Comparison of ENCODE assay signal across 34 cellular contexts in the genomic region with DNA sequence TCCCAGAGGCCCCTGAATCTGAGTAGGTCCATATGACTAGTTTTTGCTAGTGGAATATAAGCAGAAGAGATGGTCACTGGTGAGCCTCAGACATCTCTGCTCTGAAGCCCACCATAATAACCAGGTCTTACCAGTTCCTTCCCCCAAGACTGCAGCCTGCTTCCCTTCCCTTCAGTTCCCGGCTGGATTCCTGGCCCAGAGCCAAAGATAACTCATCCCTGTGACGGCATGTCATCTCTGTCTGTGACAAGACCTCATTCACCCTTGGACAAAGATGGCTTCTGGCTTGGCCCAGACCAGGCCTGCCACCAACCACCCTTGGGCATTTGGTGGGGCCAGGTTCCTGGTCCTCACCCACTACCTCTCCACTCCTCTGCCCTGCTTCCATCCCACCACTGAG.
DNase-seq lines count a peak whose midpoint lies in the region; ATAC-seq, FAIRE-seq and TF ChIP-seq lines count a peak whose summit lies in the region.
"Had no signal": no experiment of that assay in that cellular context is flagged by ENCODE, and none has a peak within 500 bp of the region (broad histone marks: within the 10 kb centered on the region; RNA-seq: fewer than 3 reads in every experiment).

No MANE protein-coding gene starts in this region.

- H3K9me3 ChIP-seq in kidney (ENCODE audit: control insufficient read depth in 1 of 2, low read length in 2 of 2) = no peaks in the 10 kb centered on the region
- H3K9me3 ChIP-seq: colonic mucosa had no signal

- peak overlapping the region; percentile 92 for H3K27ac Mint-ChIP-seq in activated naive CD8-positive, alpha-beta T cell treated with anti-CD3 and anti-CD28 coated beads, Interleukin-2, amount 10 ng/mL, durations not matched to agents 7 days and 5 days
- H3K27ac Mint-ChIP-seq in activated naive CD8-positive, alpha-beta T cell treated with anti-CD3 and anti-CD28 coated beads for 36 hours = no peak overlapping the region
- H3K27ac Mint-ChIP-seq in central memory CD8-positive, alpha-beta T cell (ENCODE audit: low read depth) = peak overlapping the region; percentile 52
- peak overlapping the region; percentile 63 to 82 for H3K27ac Mint-ChIP-seq in natural killer cell treated with Interleukin-12 subunit alpha and Interleukin-12 subunit beta and Interleukin-15 and Interleukin-18, amount 100 ng/mL, for 72 hours
- H3K27ac Mint-ChIP-seq: activated T-cell treated with anti-CD3 and anti-CD28 coated beads, Interleukin-2, amount 50 U/mL, for 24 hours; CD4-positive, alpha-beta T cell; H9 had no signal

- ATAC-seq in activated naive CD8-positive, alpha-beta T cell treated with anti-CD3 and anti-CD28 coated beads, Interleukin-2, amount 10 ng/mL, durations not matched to agents 7 days and 5 days (ENCODE audit: low read depth) = no peak
- ATAC-seq in central memory CD8-positive, alpha-beta T cell (replicated peaks; ENCODE audit: extremely low read depth, poor library complexity, severe bottlenecking) = no peak
- ATAC-seq in natural killer cell treated with Interleukin-12 subunit alpha and Interleukin-12 subunit beta and Interleukin-15 and Interleukin-18, amount 100 ng/mL, for 72 hours = no peak
- ATAC-seq in GM21423 (IDR thresholded peaks at IDR 0.05; ENCODE audit: unreplicated experiment) = no peak
- ATAC-seq: esophagus mucosa, heart left ventricle had no signal

- FAIRE-seq in kidney (lab: Jason Lieb, UNC) = no peak
- FAIRE-seq: bronchial epithelial cell, GM19239 had no signal

- POLR2A ChIA-PET in activated naive CD8-positive, alpha-beta T cell treated with anti-CD3 and anti-CD28 coated beads, Interleukin-2, amount 10 ng/mL, durations not matched to agents 7 days and 5 days (lab: Charles Lee) = interaction anchor here (0.7 kb wide), 1 partner anchor 9 kb away, joined by 5 read pairs; no protein-coding TSS in a partner anchor

- peaks cover 17% of the 10 kb centered on the region for H3K36me3 Mint-ChIP-seq in activated naive CD8-positive, alpha-beta T cell treated with anti-CD3 and anti-CD28 coated beads, Interleukin-2, amount 10 ng/mL, durations not matched to agents 7 days and 5 days
- H3K36me3 Mint-ChIP-seq in activated naive CD8-positive, alpha-beta T cell treated with anti-CD3 and anti-CD28 coated beads for 36 hours = no peaks in the 10 kb centered on the region
- no peaks in the 10 kb centered on the region for H3K36me3 Mint-ChIP-seq in central memory CD8-positive, alpha-beta T cell (ENCODE audit: insufficient read depth)
- peaks cover 6% of the 10 kb centered on the region for H3K36me3 Mint-ChIP-seq in natural killer cell treated with Interleukin-12 subunit alpha and Interleukin-12 subunit beta and Interleukin-15 and Interleukin-18, amount 100 ng/mL, for 72 hours

- H3K4me1 Mint-ChIP-seq in activated naive CD8-positive, alpha-beta T cell treated with anti-CD3 and anti-CD28 coated beads, Interleukin-2, amount 10 ng/mL, durations not matched to agents 7 days and 5 days = peaks cover 39% of the 10 kb centered on the region
- H3K4me1 Mint-ChIP-seq in activated naive CD8-positive, alpha-beta T cell treated with anti-CD3 and anti-CD28 coated beads for 36 hours = peaks cover 12% of the 10 kb centered on the region
- H3K4me1 Mint-ChIP-seq in central memory CD8-positive, alpha-beta T cell = peaks cover 32% of the 10 kb centered on the region
- peaks cover 54 to 64% of the 10 kb centered on the region in 2 donors for H3K4me1 Mint-ChIP-seq in natural killer cell treated with Interleukin-12 subunit alpha and Interleukin-12 subunit beta and Interleukin-15 and Interleukin-18, amount 100 ng/mL, for 72 hours (ENCODE audit: low read depth in 2 of 2)
- H3K4me1 Mint-ChIP-seq: H9 had no signal

- H3K4me3 ChIP-seq in kidney (ENCODE audit: low read length in 2 of 2) = no peak overlapping the region
- H3K4me3 ChIP-seq: colonic mucosa, heart left ventricle, right atrium auricular region, smooth muscle cell, tibial artery had no signal

- DNase-seq in NCI-H2227 (lab: John Stamatoyannopoulos, UW; ENCODE audit: unreplicated experiment) (peak; percentile 20), NCI-H2227 treated with DMSO at 0.1 percent for 48 hours (lab: John Stamatoyannopoulos, UW) (no peak), kidney (no peak)
- DNase-seq in activated naive CD8-positive, alpha-beta T cell treated with anti-CD3 and anti-CD28 coated beads, Interleukin-2, amount 10 ng/mL, durations not matched to agents 7 days and 5 days = no peak
- DNase-seq in activated naive CD8-positive, alpha-beta T cell treated with anti-CD3 and anti-CD28 coated beads for 36 hours = no peak
- no peak for DNase-seq in central memory CD8-positive, alpha-beta T cell (ENCODE audit: low spot score in 2 of 2)
- no peak for DNase-seq in natural killer cell treated with Interleukin-12 subunit alpha and Interleukin-12 subunit beta and Interleukin-15 and Interleukin-18, amount 100 ng/mL, for 72 hours (ENCODE audit: low spot score)
- DNase-seq: 8988T; activated T-cell treated with anti-CD3 and anti-CD28 coated beads, Interleukin-2, amount 50 U/mL, for 24 hours; CD4-positive, alpha-beta T cell; colonic mucosa; DMS153; effector memory CD4-positive, alpha-beta T cell; foreskin fibroblast; GDM1; H9; KBM-7; kidney glomerular epithelial cell; mammary epithelial cell; NCI-H1436; NCI-H2107; NCI-H510A treated with DMSO at 0.1 percent for 48 hours; stimulated activated CD4-positive, alpha-beta T cell treated with anti-CD3 and anti-CD28 coated beads, Interleukin-1b, Interleukin-23, amount 100 ng/mL, for 48 hours; SW 1271; tibial artery had no signal

- no peaks in the 10 kb centered on the region for H3K36me3 ChIP-seq in kidney (ENCODE audit: control insufficient read depth in 1 of 2, insufficient read depth in 2 of 2, low read length in 2 of 2)
- H3K36me3 ChIP-seq: colonic mucosa, heart left ventricle, right atrium auricular region, tibial artery had no signal

- H3K4me1 ChIP-seq in kidney (ENCODE audit: control insufficient read depth in 1 of 2, insufficient read depth in 1 of 2, low read depth in 1 of 2, low read length in 2 of 2) = no peaks in the 10 kb centered on the region
- H3K4me1 ChIP-seq: colonic mucosa, parathyroid adenoma, right atrium auricular region had no signal

- H3K9me3 Mint-ChIP-seq in activated naive CD8-positive, alpha-beta T cell treated with anti-CD3 and anti-CD28 coated beads, Interleukin-2, amount 10 ng/mL, durations not matched to agents 7 days and 5 days = peaks cover 2% of the 10 kb centered on the region
- H3K9me3 Mint-ChIP-seq in activated naive CD8-positive, alpha-beta T cell treated with anti-CD3 and anti-CD28 coated beads for 36 hours = peaks cover 13% of the 10 kb centered on the region
- peaks cover 5% of the 10 kb centered on the region for H3K9me3 Mint-ChIP-seq in central memory CD8-positive, alpha-beta T cell
- peaks cover 4% of the 10 kb centered on the region for H3K9me3 Mint-ChIP-seq in natural killer cell treated with Interleukin-12 subunit alpha and Interleukin-12 subunit beta and Interleukin-15 and Interleukin-18, amount 100 ng/mL, for 72 hours

- no peak for TF ChIP-seq CTCF in kidney (IDR thresholded peaks at IDR 0.05; ENCODE audit: borderline replicate concordance, extremely low read depth, insufficient read depth)

- peaks cover 2% of the 10 kb centered on the region for H3K27me3 Mint-ChIP-seq in activated naive CD8-positive, alpha-beta T cell treated with anti-CD3 and anti-CD28 coated beads, Interleukin-2, amount 10 ng/mL, durations not matched to agents 7 days and 5 days
- no peaks in the 10 kb centered on the region for H3K27me3 Mint-ChIP-seq in activated naive CD8-positive, alpha-beta T cell treated with anti-CD3 and anti-CD28 coated beads for 36 hours
- H3K27me3 Mint-ChIP-seq in central memory CD8-positive, alpha-beta T cell = peaks cover 6% of the 10 kb centered on the region
- no peaks in the 10 kb centered on the region for H3K27me3 Mint-ChIP-seq in natural killer cell treated with Interleukin-12 subunit alpha and Interleukin-12 subunit beta and Interleukin-15 and Interleukin-18, amount 100 ng/mL, for 72 hours
- H3K27me3 Mint-ChIP-seq: activated T-cell treated with anti-CD3 and anti-CD28 coated beads, Interleukin-2, amount 50 U/mL, for 24 hours; CD4-positive, alpha-beta T cell had no signal

- peak overlapping the region; percentile 6 for H3K4me3 Mint-ChIP-seq in activated naive CD8-positive, alpha-beta T cell treated with anti-CD3 and anti-CD28 coated beads, Interleukin-2, amount 10 ng/mL, durations not matched to agents 7 days and 5 days
- no peak overlapping the region for H3K4me3 Mint-ChIP-seq in activated naive CD8-positive, alpha-beta T cell treated with anti-CD3 and anti-CD28 coated beads for 36 hours
- peak overlapping the region; percentile 33 for H3K4me3 Mint-ChIP-seq in central memory CD8-positive, alpha-beta T cell
- peak overlapping the region; percentile 61 for H3K4me3 Mint-ChIP-seq in natural killer cell treated with Interleukin-12 subunit alpha and Interleukin-12 subunit beta and Interleukin-15 and Interleukin-18, amount 100 ng/mL, for 72 hours
- H3K4me3 Mint-ChIP-seq: activated T-cell treated with anti-CD3 and anti-CD28 coated beads, Interleukin-2, amount 50 U/mL, for 24 hours; CD4-positive, alpha-beta T cell; H9; neural crest cell had no signal

- H3K9ac ChIP-seq in kidney (ENCODE audit: low read length in 2 of 2) = no peak overlapping the region
- H3K9ac ChIP-seq: parathyroid adenoma had no signal

- H3K27ac ChIP-seq in kidney (ENCODE audit: low read depth in 2 of 2, low read length in 2 of 2) = no peak overlapping the region
- H3K27ac ChIP-seq: colonic mucosa, heart left ventricle, parathyroid adenoma, right atrium auricular region, tibial artery had no signal

- intact Hi-C loops in kidney (cut with DNase I) = no loop called here
